8 cellular contexts compared by ENCODE assay signal in genomic region chr17:28597606-28598383, GRCh38. TPM values are rescaled to one million over a fixed set of nuclear protein-coding genes. Genes with fewer than 3 reads are reported as not detected.
DNase-seq lines count a peak whose midpoint lies in the region; ATAC-seq and TF ChIP-seq lines count a peak whose summit lies in the region.

No MANE protein-coding gene starts in this region.

- H3K27ac ChIP-seq in AG04450 (ENCODE audit: low read depth, low read length) (no peak overlapping the region), liver (ENCODE audit: low read depth in 1 of 2, low read length in 2 of 2) (peak overlapping the region; percentile 94 to 97)

- CTCF ChIA-PET in AG04450 (lab: Charles Lee) = no interaction called here
- CTCF ChIA-PET in activated CD8-positive, alpha-beta T cell treated with anti-CD3 and anti-CD28 coated beads, Interleukin-2, amount 10 ng/mL, durations not matched to agents 7 days and 5 days (lab: Charles Lee) = interaction anchor here (1.0 to 3.1 kb wide), 6 partner anchors 9 to 49 kb away, joined by 3 to 14 read pairs (median 6); partner anchors contain the start of gene ALDOC

- no peaks in the 10 kb centered on the region for H3K9me3 Mint-ChIP-seq in HFFc6
- H3K9me3 Mint-ChIP-seq in activated CD8-positive, alpha-beta T cell treated with anti-CD3 and anti-CD28 coated beads, Interleukin-2, amount 10 ng/mL, durations not matched to agents 7 days and 5 days (ENCODE audit: insufficient read depth) = no peaks in the 10 kb centered on the region

- H3K9me3 ChIP-seq in AG04450 (ENCODE audit: control insufficient read depth, insufficient read depth, low read length) = no peaks in the 10 kb centered on the region; the same call in 1 of the 2 replicates
- no peaks in the 10 kb centered on the region for H3K9me3 ChIP-seq in liver (ENCODE audit: control insufficient read depth in 4 of 4, low read length in 3 of 4)

- ATAC-seq in activated CD8-positive, alpha-beta T cell treated with anti-CD3 and anti-CD28 coated beads, Interleukin-2, amount 10 ng/mL, durations not matched to agents 7 days and 5 days = no peak
- ATAC-seq in GM21447 (IDR thresholded peaks at IDR 0.05; ENCODE audit: unreplicated experiment) = no peak
- no peak for ATAC-seq in GM21367 (IDR thresholded peaks at IDR 0.05; ENCODE audit: unreplicated experiment)

- H3K36me3 Mint-ChIP-seq in HFFc6 (ENCODE audit: low read depth) = peaks cover 9% of the 10 kb centered on the region; the same call in 1 of the 2 replicates
- peaks cover 32% of the 10 kb centered on the region for H3K36me3 Mint-ChIP-seq in activated CD8-positive, alpha-beta T cell treated with anti-CD3 and anti-CD28 coated beads, Interleukin-2, amount 10 ng/mL, durations not matched to agents 7 days and 5 days (ENCODE audit: low read depth)

- DNase-seq in AG04450 (ENCODE audit: low read depth, low spot score) (no peak), HFFc6 (no peak), GDM1 (lab: John Stamatoyannopoulos, UW) (no peak), NCI-H1694 treated with DMSO at 0.1 percent for 48 hours (lab: John Stamatoyannopoulos, UW) (no peak)
- DNase-seq in activated CD8-positive, alpha-beta T cell treated with anti-CD3 and anti-CD28 coated beads, Interleukin-2, amount 10 ng/mL, durations not matched to agents 7 days and 5 days = no peak

- 21% methylated on average over 5 of the region's 5 CpGs for WGBS in liver

- H3K27me3 ChIP-seq in AG04450 (ENCODE audit: control insufficient read depth, insufficient read depth, low read length) (no peaks in the 10 kb centered on the region), liver (ENCODE audit: control insufficient read depth in 4 of 4, insufficient read depth in 4 of 4, low read length in 3 of 4) (no peaks in the 10 kb centered on the region)

- POLR2A ChIA-PET in AG04450 (lab: Yijun Ruan, JAX) = no interaction called here
- POLR2A ChIA-PET in activated CD8-positive, alpha-beta T cell treated with anti-CD3 and anti-CD28 coated beads, Interleukin-2, amount 10 ng/mL, durations not matched to agents 7 days and 5 days (lab: Charles Lee) = interaction anchor here (0.8 to 2.6 kb wide), 10 partner anchors 9 to 64 kb away, joined by 3 to 19 read pairs (median 4); partner anchors contain the start of genes ALDOC, PIGS, SDF2 and SUPT6H

- H3K4me3 ChIP-seq in AG04450 (ENCODE audit: low read depth, low read length) (peak overlapping the region; percentile 88), liver (ENCODE audit: low read depth in 1 of 3, low read length in 3 of 3) (peak overlapping the region in 2 of 3 donors; percentile 61 to 85)

- peak overlapping the region; percentile 95 for H3K27ac Mint-ChIP-seq in HFFc6
- peak overlapping the region; percentile 91 for H3K27ac Mint-ChIP-seq in activated CD8-positive, alpha-beta T cell treated with anti-CD3 and anti-CD28 coated beads, Interleukin-2, amount 10 ng/mL, durations not matched to agents 7 days and 5 days

- H3K27me3 Mint-ChIP-seq in HFFc6 (ENCODE audit: insufficient read depth) = peaks cover 3% of the 10 kb centered on the region
- H3K27me3 Mint-ChIP-seq in activated CD8-positive, alpha-beta T cell treated with anti-CD3 and anti-CD28 coated beads, Interleukin-2, amount 10 ng/mL, durations not matched to agents 7 days and 5 days (ENCODE audit: low read depth) = no peaks in the 10 kb centered on the region

- H3K4me3 Mint-ChIP-seq in HFFc6 = peak overlapping the region; percentile 97
- peak overlapping the region; percentile 84 for H3K4me3 Mint-ChIP-seq in activated CD8-positive, alpha-beta T cell treated with anti-CD3 and anti-CD28 coated beads, Interleukin-2, amount 10 ng/mL, durations not matched to agents 7 days and 5 days

- H3K36me3 ChIP-seq in liver (ENCODE audit: control insufficient read depth in 4 of 4, insufficient read depth in 3 of 4, low read depth in 1 of 4, low read length in 3 of 4) = peaks cover 0 to 4% (median under 1%) of the 10 kb centered on the region in 4 donors

- peaks cover 6 to 25% (median 17%) of the 10 kb centered on the region in 4 donors for H3K4me1 ChIP-seq in liver (ENCODE audit: control insufficient read depth in 4 of 4, insufficient read depth in 4 of 4, low read length in 3 of 4)

- H3K4me1 Mint-ChIP-seq in HFFc6 (ENCODE audit: low read depth) = peaks cover 26% of the 10 kb centered on the region
- H3K4me1 Mint-ChIP-seq in activated CD8-positive, alpha-beta T cell treated with anti-CD3 and anti-CD28 coated beads, Interleukin-2, amount 10 ng/mL, durations not matched to agents 7 days and 5 days (ENCODE audit: low read depth) = peaks cover 21% of the 10 kb centered on the region

- TF ChIP-seq RAD21 in liver (IDR thresholded peaks at IDR 0.05) = peak; percentile 25 to 48

- H3K9ac ChIP-seq in liver (ENCODE audit: low read depth in 1 of 2, low read length in 2 of 2) = no peak overlapping the region

- TF ChIP-seq CTCF in AG04450 (IDR thresholded peaks at IDR 0.05; ENCODE audit: low read depth, low read length) (no peak), HFFc6 (IDR thresholded peaks at IDR 0.05) (no peak), liver (IDR thresholded peaks at IDR 0.05; ENCODE audit: low read depth, low read length, missing input control) (no peak)

TF ChIP-seq in liver, 16 proteins besides CTCF, POLR2A, EP300 and RAD21 (continues in another document):
- TF ChIP-seq RXRA (IDR thresholded peaks at IDR 0.05) (peak; percentile 98), SP1 (IDR thresholded peaks at IDR 0.05) (peak; percentile 83), HNF4A (conservative IDR thresholded peaks at IDR 0.05) (peak; percentile 84 to 85), HNF4G (IDR thresholded peaks at IDR 0.05) (peak; percentile 42), JUND (IDR thresholded peaks at IDR 0.05) (peak; percentile 41 to 79), ZBTB33 (IDR thresholded peaks at IDR 0.05) (peak; percentile 46), GABPA (IDR thresholded peaks at IDR 0.05 in 1 of 2, conservative IDR thresholded peaks at IDR 0.05 in 1 of 2) (no peak), MAX (IDR thresholded peaks at IDR 0.05) (peak; percentile 83)

RNA-seq across cellular contexts. Expression of gene SPAG5, which starts 1.0 kb away (rescaled TPM):
- 17.0 and 17.4 TPM in 2 replicates for polyA plus RNA-seq in AG04450 (2011; rRNA removed)
- 23.5 and 26.8 TPM in 2 replicates for polyA minus RNA-seq in AG04450 (2011; rRNA and poly(A)+ RNA removed)
- 10 to 100 TPM; 29.2 to 73.3 (median 69.4) TPM for total RNA-seq in HFFc6 (2021; fragmentation: NEBNext Ultra II Directional; extraction: Animal tissue kit (Norgen Biotek cat#: 25700))
- 100 to 1,000 TPM; 162 to 170 TPM for total RNA-seq in activated CD8-positive, alpha-beta T cell treated with anti-CD3 and anti-CD28 coated beads, Interleukin-2, amount 10 ng/mL, durations not matched to agents 7 days and 5 days
- 10 to 100 TPM; 13.8 to 41.8 TPM for total RNA-seq in liver
- polyA plus RNA-seq in liver = 10 to 100 TPM; 10.6 to 11.8 TPM

RNA-seq across cellular contexts. Expression of gene RSKR, which starts 16.2 kb away (rescaled TPM):
- polyA plus RNA-seq in AG04450 (2011; rRNA removed) (4.6 and 6.0 TPM in 2 replicates), liver (under 1 TPM; 0.63 to 0.67 TPM)
- polyA minus RNA-seq in AG04450 (2011; rRNA and poly(A)+ RNA removed) = 7.2 and 9.1 TPM in 2 replicates
- 1 to 10 TPM; 3.2 to 4.3 (median 3.5) TPM for total RNA-seq in HFFc6 (2021; fragmentation: NEBNext Ultra II Directional; extraction: Animal tissue kit (Norgen Biotek cat#: 25700))
- total RNA-seq in activated CD8-positive, alpha-beta T cell treated with anti-CD3 and anti-CD28 coated beads, Interleukin-2, amount 10 ng/mL, durations not matched to agents 7 days and 5 days = 10 to 100 TPM; 23.0 to 28.7 TPM
- 10 to 100 TPM in 1 of 2 donors, 1 to 10 TPM in 1; 1.8 to 14.5 TPM for total RNA-seq in liver

RNA-seq across cellular contexts. Expression of gene ALDOC, which starts 21.1 kb away (rescaled TPM):
- 46.3 and 48.6 TPM in 2 replicates for polyA plus RNA-seq in AG04450 (2011; rRNA removed)
- 30.5 and 43.0 TPM in 2 replicates for polyA minus RNA-seq in AG04450 (2011; rRNA and poly(A)+ RNA removed)
- 10 to 100 TPM in 5 of 6 experiments, 1 to 10 TPM in 1; 8.6 to 14.7 (median 10.3) TPM for total RNA-seq in HFFc6 (2021; fragmentation: NEBNext Ultra II Directional; extraction: Animal tissue kit (Norgen Biotek cat#: 25700))
- 10 to 100 TPM; 97.3 to 99.7 TPM for total RNA-seq in activated CD8-positive, alpha-beta T cell treated with anti-CD3 and anti-CD28 coated beads, Interleukin-2, amount 10 ng/mL, durations not matched to agents 7 days and 5 days
- total RNA-seq in liver = 100 to 1,000 TPM; 104 to 131 TPM
- 10 to 100 TPM; 40.1 to 85.1 TPM for polyA plus RNA-seq in liver

RNA-seq across cellular contexts. Expression of gene PIGS, which starts 26.5 kb away (rescaled TPM):
- 51.8 and 64.8 TPM in 2 replicates for polyA plus RNA-seq in AG04450 (2011; rRNA removed)
- polyA minus RNA-seq in AG04450 (2011; rRNA and poly(A)+ RNA removed) = 30.6 and 46.4 TPM in 2 replicates
- 10 to 100 TPM; 69.5 to 94.7 (median 78.0) TPM for total RNA-seq in HFFc6 (2021; fragmentation: NEBNext Ultra II Directional; extraction: Animal tissue kit (Norgen Biotek cat#: 25700))
- 10 to 100 TPM; 60.0 to 61.1 TPM for total RNA-seq in activated CD8-positive, alpha-beta T cell treated with anti-CD3 and anti-CD28 coated beads, Interleukin-2, amount 10 ng/mL, durations not matched to agents 7 days and 5 days
- 10 to 100 TPM; 12.4 to 29.5 TPM for total RNA-seq in liver
- polyA plus RNA-seq in liver = 10 to 100 TPM in 1 of 2 donors, 1 to 10 TPM in 1; 7.3 to 14.2 TPM

RNA-seq across cellular contexts. Expression of gene UNC119, which starts 45.4 kb away (rescaled TPM):
- 51.2 and 54.3 TPM in 2 replicates for polyA plus RNA-seq in AG04450 (2011; rRNA removed)
- polyA minus RNA-seq in AG04450 (2011; rRNA and poly(A)+ RNA removed) = 28.7 and 39.4 TPM in 2 replicates
- 10 to 100 TPM; 28.3 to 36.9 (median 30.1) TPM for total RNA-seq in HFFc6 (2021; fragmentation: NEBNext Ultra II Directional; extraction: Animal tissue kit (Norgen Biotek cat#: 25700))
- total RNA-seq in activated CD8-positive, alpha-beta T cell treated with anti-CD3 and anti-CD28 coated beads, Interleukin-2, amount 10 ng/mL, durations not matched to agents 7 days and 5 days = 10 to 100 TPM; 41.6 to 48.1 TPM
- total RNA-seq in liver = 10 to 100 TPM; 14.0 to 20.0 TPM
- polyA plus RNA-seq in liver = 10 to 100 TPM; 16.0 to 16.2 TPM

Comparison
In these comparisons a context has a peak if more than half of its experiments do, and no peak if none do; other contexts are left out.
1. RNA of gene ALDOC, which starts 21.1 kb away (total RNA-seq): 104 to 131 TPM in liver and 97.3 to 99.7 TPM in activated CD8-positive, alpha-beta T cell treated with anti-CD3 and anti-CD28 coated beads, Interleukin-2, amount 10 ng/mL, durations not matched to agents 7 days and 5 days; 8.6 to 14.7 TPM in HFFc6; every median in the first group is over 4 times any median in the second.